1 cellular context compared by ENCODE assay signal in genomic region chr12:6425588-6426531, GRCh38.
TF ChIP-seq lines count a peak whose summit lies in the region.

No MANE protein-coding gene starts in this region.

TF ChIP-seq in GM12878, 131 proteins besides CTCF, POLR2A, EP300 and RAD21 (continues in another document):
- peak; percentile 91 for TF ChIP-seq MLLT1 (IDR thresholded peaks at IDR 0.05)
- TF ChIP-seq USF1 (IDR thresholded peaks at IDR 0.05; ENCODE audit: borderline replicate concordance, extremely low read length, insufficient read depth, low read depth, low read length), result peak; percentile 58
- TF ChIP-seq ZNF24 (IDR thresholded peaks at IDR 0.05), result no peak
- 0 out of 2 replicates have a peak, but pooled peaks have one; percentile 26 for TF ChIP-seq LARP7 (IDR thresholded peaks at IDR 0.05)
- TF ChIP-seq ZNF217 (IDR thresholded peaks at IDR 0.05), result no peak
- no peak; the same call in 1 of the 2 replicates for TF ChIP-seq CREM (IDR thresholded peaks at IDR 0.05; ENCODE audit: low read depth)
- no peak for TF ChIP-seq ZBTB11 (CRISPR knock-in tag; IDR thresholded peaks at IDR 0.05)
- TF ChIP-seq BACH1 (IDR thresholded peaks at IDR 0.05; ENCODE audit: borderline replicate concordance), result no peak
- no peak for TF ChIP-seq GABPA (IDR thresholded peaks at IDR 0.05; ENCODE audit: low read depth)
- TF ChIP-seq CBX3 (IDR thresholded peaks at IDR 0.05; ENCODE audit: borderline replicate concordance, low read depth), result no peak
- TF ChIP-seq PRDM15 (CRISPR knock-in tag; IDR thresholded peaks at IDR 0.05), result no peak
- TF ChIP-seq CEBPZ (IDR thresholded peaks at IDR 0.05; ENCODE audit: low read depth, low read length), result no peak
- no peak for TF ChIP-seq WRNIP1 (IDR thresholded peaks at IDR 0.05; ENCODE audit: borderline replicate concordance, low read depth, low read length)
- no peak for TF ChIP-seq ATF2 (IDR thresholded peaks at IDR 0.05; ENCODE audit: low read length)
- no peak for TF ChIP-seq POLR2AphosphoS2 (IDR thresholded peaks at IDR 0.05; ENCODE audit: low read depth, low read length)
- no peak for TF ChIP-seq RELB (IDR thresholded peaks at IDR 0.05; ENCODE audit: low read depth)
- no peak for TF ChIP-seq REST (IDR thresholded peaks at IDR 0.05; ENCODE audit: low read depth, low read length)
- no peak for TF ChIP-seq MTA3 (IDR thresholded peaks at IDR 0.05; ENCODE audit: borderline replicate concordance, low read length)
- no peak for TF ChIP-seq TBL1XR1 (IDR thresholded peaks at IDR 0.05; ENCODE audit: low read depth, low read length)
- TF ChIP-seq IRF3 (IDR thresholded peaks at IDR 0.05), result no peak
- no peak for TF ChIP-seq RBBP5 (conservative IDR thresholded peaks at IDR 0.05)
- no peak for TF ChIP-seq SIX5 (IDR thresholded peaks at IDR 0.05; ENCODE audit: low read depth, low read length, severe bottlenecking)
- TF ChIP-seq CHD1 (IDR thresholded peaks at IDR 0.05; ENCODE audit: low read depth, low read length), result no peak
- TF ChIP-seq ZNF207 (IDR thresholded peaks at IDR 0.05; ENCODE audit: borderline replicate concordance), result no peak
- no peak for TF ChIP-seq HDAC2 (IDR thresholded peaks at IDR 0.05)
- no peak; the same call in none of the 2 replicates for TF ChIP-seq ZNF592 (IDR thresholded peaks at IDR 0.05)
